ENCODE assay signal across 13 cellular contexts in the genomic region with DNA sequence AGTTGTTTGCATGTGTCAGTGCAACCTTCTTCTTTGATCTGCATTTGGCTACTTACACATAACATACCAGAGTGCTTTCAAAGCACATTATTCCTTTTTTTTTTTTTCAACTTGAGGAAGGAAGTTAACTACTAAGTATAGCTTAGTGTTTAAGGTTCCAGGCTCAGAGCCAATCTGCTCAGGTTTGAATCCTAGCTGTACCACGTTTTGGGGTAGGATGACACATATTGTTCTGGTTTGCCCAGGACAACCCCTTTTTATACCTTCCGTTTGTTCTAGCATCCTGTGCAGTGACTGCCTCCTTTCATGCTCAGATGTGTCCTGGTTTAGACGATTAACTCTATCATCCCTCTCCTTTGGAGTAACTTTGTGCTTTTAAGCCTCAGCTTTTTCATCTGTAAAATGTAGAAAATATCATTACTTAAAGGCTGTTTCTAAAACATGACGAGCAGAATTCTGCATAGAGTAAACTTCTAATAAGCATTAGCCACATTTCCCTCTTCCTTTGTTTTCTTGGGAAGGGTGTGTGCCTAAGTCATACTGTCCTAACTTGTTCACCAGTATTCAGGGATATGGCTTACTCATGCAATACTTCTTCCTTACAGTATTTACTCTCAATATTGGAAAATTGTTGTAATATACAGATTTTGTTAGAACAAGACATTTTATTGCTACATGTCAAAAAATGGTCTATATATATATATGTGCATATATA.
"Had no signal": no experiment of that assay in that cellular context is flagged by ENCODE, and none has a peak within 500 bp of the region (broad histone marks: within the 10 kb centered on the region; RNA-seq: fewer than 3 reads in every experiment).

No MANE protein-coding gene starts in this region.

- H3K36me3 Mint-ChIP-seq: activated naive CD8-positive, alpha-beta T cell treated with anti-CD3 and anti-CD28 coated beads, Interleukin-2, amount 10 ng/mL, durations not matched to agents 7 days and 5 days; naive B cell had no signal

- H3K9me3 Mint-ChIP-seq: activated CD8-positive, alpha-beta T cell treated with anti-CD3 and anti-CD28 coated beads for 36 hours; activated naive CD8-positive, alpha-beta T cell treated with anti-CD3 and anti-CD28 coated beads, Interleukin-2, amount 10 ng/mL, durations not matched to agents 7 days and 5 days had no signal

- H3K4me1 Mint-ChIP-seq: activated CD4-positive, alpha-beta T cell treated with anti-CD3 and anti-CD28 coated beads for 36 hours; activated naive CD8-positive, alpha-beta T cell treated with anti-CD3 and anti-CD28 coated beads, Interleukin-2, amount 10 ng/mL, durations not matched to agents 7 days and 5 days; naive B cell had no signal

- ATAC-seq: activated CD4-positive, alpha-beta T cell treated with anti-CD3 and anti-CD28 coated beads for 36 hours; activated CD8-positive, alpha-beta T cell treated with anti-CD3 and anti-CD28 coated beads for 36 hours had no signal

- H3K27ac ChIP-seq: cardiac muscle cell, WERI-Rb-1 had no signal

- H3K36me3 ChIP-seq: cardiac muscle cell, WERI-Rb-1 had no signal

- H3K4me3 Mint-ChIP-seq: activated CD4-positive, alpha-beta T cell treated with anti-CD3 and anti-CD28 coated beads for 36 hours; activated CD8-positive, alpha-beta T cell treated with anti-CD3 and anti-CD28 coated beads for 36 hours; activated naive CD8-positive, alpha-beta T cell treated with anti-CD3 and anti-CD28 coated beads, Interleukin-2, amount 10 ng/mL, durations not matched to agents 7 days and 5 days; naive B cell had no signal

- FAIRE-seq: colon, urothelium cell line had no signal

- H3K4me3 ChIP-seq: cardiac muscle cell had no signal

- DNase-seq: activated CD4-positive, alpha-beta T cell treated with anti-CD3 and anti-CD28 coated beads for 36 hours; activated CD8-positive, alpha-beta memory T cell treated with anti-CD3 and anti-CD28 coated beads, Interleukin-2, amount 50 U/mL, for 4 hours; activated CD8-positive, alpha-beta T cell treated with anti-CD3 and anti-CD28 coated beads for 36 hours; activated naive CD8-positive, alpha-beta T cell treated with anti-CD3 and anti-CD28 coated beads, Interleukin-2, amount 10 ng/mL, durations not matched to agents 7 days and 5 days; effector CD4-positive, alpha-beta T cell; hippocampal formation; naive B cell; stimulated activated CD4-positive, alpha-beta T cell treated with anti-CD3 and anti-CD28 coated beads, Interleukin-15, amount 100 ng/mL, for 24 hours; stimulated activated CD4-positive, alpha-beta T cell treated with anti-CD3 and anti-CD28 coated beads, Interleukin-4, amount 100 ng/mL, for 4 hours; WERI-Rb-1 had no signal

- H3K27ac Mint-ChIP-seq: activated CD4-positive, alpha-beta T cell treated with anti-CD3 and anti-CD28 coated beads for 36 hours; activated CD8-positive, alpha-beta T cell treated with anti-CD3 and anti-CD28 coated beads for 36 hours; activated naive CD8-positive, alpha-beta T cell treated with anti-CD3 and anti-CD28 coated beads, Interleukin-2, amount 10 ng/mL, durations not matched to agents 7 days and 5 days; naive B cell had no signal
